Comparison of ENCODE assay signal across 16 cellular contexts in genomic region chr20:23583526-23583925, GRCh38. TPM values are rescaled to one million over a fixed set of nuclear protein-coding genes. Genes with fewer than 3 reads are reported as not detected.
"Had no signal": no experiment of that assay in that cellular context is flagged by ENCODE, and none has a peak within 500 bp of the region (broad histone marks: within the 10 kb centered on the region; RNA-seq: fewer than 3 reads in every experiment).

No MANE protein-coding gene starts in this region.

- DNase-seq: activated CD4-positive, alpha-beta T cell treated with anti-CD3 and anti-CD28 coated beads for 4 hours; activated CD8-positive, alpha-beta T cell treated with anti-CD3 and anti-CD28 coated beads for 36 hours; activated gamma-delta T cell treated with Interleukin-2 at 50 U/mL for 16 hours; activated T-cell treated with anti-CD3 and anti-CD28 coated beads, Interleukin-2, amount 50 U/mL, for 48 hours; amniotic stem cell; effector memory CD8-positive, alpha-beta T cell; erythroblast; retina; stimulated activated CD4-positive, alpha-beta T cell treated with anti-CD3 and anti-CD28 coated beads, Interleukin-2, amount 100 ng/mL, for 48 hours; substantia nigra; T-helper 2 cell had no signal

- ATAC-seq: activated CD8-positive, alpha-beta T cell treated with anti-CD3 and anti-CD28 coated beads for 36 hours; effector memory CD8-positive, alpha-beta T cell; natural killer cell treated with Interleukin-12 subunit alpha and Interleukin-12 subunit beta and Interleukin-15 and Interleukin-18, amount 100 ng/mL, for 72 hours; stimulated activated memory B cell treated with anti-CD40 and anti-IgM and Interleukin-4, amounts not matched to agents 10 μg/mL and 1 μg/mL and 100 μg/mL, for 72 hours; WTC11 had no signal

RNA-seq across cellular contexts. Expression of gene CST9L, which starts 15.2 kb away (rescaled TPM):
- total RNA-seq: activated CD8-positive, alpha-beta T cell treated with anti-CD3 and anti-CD28 coated beads for 36 hours; lower leg skin; mesenteric fat pad; natural killer cell treated with Interleukin-12 subunit alpha and Interleukin-12 subunit beta and Interleukin-15 and Interleukin-18, amount 100 ng/mL, for 72 hours; WTC11 had no signal

RNA-seq across cellular contexts. Expression of gene CST9, which starts 22.2 kb away (rescaled TPM):
- total RNA-seq: activated CD8-positive, alpha-beta T cell treated with anti-CD3 and anti-CD28 coated beads for 36 hours; lower leg skin; mesenteric fat pad; natural killer cell treated with Interleukin-12 subunit alpha and Interleukin-12 subunit beta and Interleukin-15 and Interleukin-18, amount 100 ng/mL, for 72 hours; WTC11 had no signal
